29 cellular contexts compared by ENCODE assay signal in genomic region chr17:74472890-74473289, GRCh38. TPM values are rescaled to one million over a fixed set of nuclear protein-coding genes. Genes with fewer than 3 reads are reported as not detected.
A peak's percentile ranks its signal among the peaks of the same experiment; 100 is the strongest.
DNase-seq lines count a peak whose midpoint lies in the region; ATAC-seq, FAIRE-seq and TF ChIP-seq lines count a peak whose summit lies in the region.
"Had no signal": no experiment of that assay in that cellular context is flagged by ENCODE, and none has a peak within 500 bp of the region (broad histone marks: within the 10 kb centered on the region; RNA-seq: fewer than 3 reads in every experiment).

No MANE protein-coding gene starts in this region.

- RAD21 ChIA-PET in GM12878 (lab: Charles Lee; ENCODE audit: unreplicated experiment): interaction anchor here (1.3 to 3.1 kb wide), 2 partner anchors 13 to 18 kb away, joined by 3 to 9 read pairs; no protein-coding TSS in a partner anchor

- FAIRE-seq in GM12878 (lab: Jason Lieb, UNC) (no peak), GM12892 (lab: Jason Lieb, UNC) (no peak)
- FAIRE-seq: GM12891, HepG2, K562 had no signal

- no peak for ATAC-seq in GM12878
- ATAC-seq: HepG2, K562, PC-3 had no signal

- H3K4me3 ChIP-seq in BLaER1 (no peak overlapping the region), GM12878 (no peak overlapping the region; the same call in 1 of the 2 replicates), neural progenitor cell (no peak overlapping the region)
- H3K4me3 ChIP-seq: K562 had no signal

- in situ Hi-C loops in GM12878 (cut with MboI): no loop called here

- H3K9ac ChIP-seq in BLaER1 (no peak overlapping the region), GM12878 (ENCODE audit: control insufficient read depth, insufficient read depth, low read length) (no peak overlapping the region), neural progenitor cell (no peak overlapping the region)

- TF ChIP-seq RAD21 in GM12878 (IDR thresholded peaks at IDR 0.05; ENCODE audit: insufficient read depth, low read depth, low read length): no peak

- SMC1A ChIA-PET in GM12878 (lab: Charles Lee; ENCODE audit: uncharacterized antibody, unreplicated experiment): interaction anchor here (2.7 to 2.9 kb wide), 2 partner anchors 8 to 24 kb away, joined by 9 read pairs; no protein-coding TSS in a partner anchor

- CTCF ChIA-PET in GM12878 (lab: Yijun Ruan, JAX): interaction anchor here (1.0 to 6.5 kb wide), 4 partner anchors 12 to 104 kb away, joined by 3 to 50 read pairs (median 6); no protein-coding TSS in a partner anchor

- H3K4me1 ChIP-seq in BLaER1 (peaks cover 25% of the 10 kb centered on the region), GM12878 (ENCODE audit: control insufficient read depth, insufficient read depth, low read length) (peaks cover 4% of the 10 kb centered on the region), neural progenitor cell (no peaks in the 10 kb centered on the region)

- BruUV-seq in GM12878 (replicated peaks; lab: Mats Ljungman, UMichigan): no TSS peak

- peaks cover 17% of the 10 kb centered on the region for H3K27me3 Mint-ChIP-seq in neural progenitor cell (ENCODE audit: insufficient read depth, low read depth)
- no peaks in the 10 kb centered on the region; the same call in 1 of the 2 replicates for H3K27me3 Mint-ChIP-seq in HFFc6 (ENCODE audit: insufficient read depth)

- DNase-seq in GM12878 (ENCODE audit: low read depth, low spot score): no peak
- no peak for DNase-seq in neural progenitor cell (ENCODE audit: low spot score)
- no peak for DNase-seq in cardiac septum (ENCODE audit: low spot score)
- DNase-seq in GM12892 (ENCODE audit: insufficient read length): no peak
- no peak for DNase-seq in HFFc6
- DNase-seq: AML-193, COR-L47, DMS 273 treated with DMSO at 0.1 percent for 48 hours, DMS79 treated with DMSO at 0.1 percent for 48 hours, H9, NCI-H1092, NCI-H1436, NCI-H187 treated with DMSO at 0.1 percent for 48 hours, NCI-H2107, NCI-H446 treated with DMSO at 0.1 percent for 48 hours, NCI-H526 treated with DMSO at 0.1 percent for 48 hours, PC-3, Right ventricle myocardium superior had no signal

- intact Hi-C loops in GM12878 (cut with micrococcal nuclease; ENCODE audit: unreplicated experiment): no loop called here
- intact Hi-C loops in cardiac septum (cut with DNase I): no loop called here

- peaks cover 7% of the 10 kb centered on the region; the same call in 1 of the 2 replicates for H3K27me3 ChIP-seq in BLaER1
- no peaks in the 10 kb centered on the region for H3K27me3 ChIP-seq in GM12878 (replicated peaks in 1 of 2; ENCODE audit: control insufficient read depth in 2 of 2, insufficient read depth in 2 of 2, low read length in 1 of 2)
- no peaks in the 10 kb centered on the region for H3K27me3 ChIP-seq in neural progenitor cell

- H3K79me2 ChIP-seq in GM12878 (ENCODE audit: control insufficient read depth, insufficient read depth, low read length): peaks cover 72% of the 10 kb centered on the region
- no peaks in the 10 kb centered on the region for H3K79me2 ChIP-seq in neural progenitor cell (ENCODE audit: low read depth)

- peaks cover 17% of the 10 kb centered on the region for H3K9me3 ChIP-seq in BLaER1
- H3K9me3 ChIP-seq in KOPT-K1 (ENCODE audit: insufficient read depth, low read length, poor library complexity, severe bottlenecking): peaks cover 24% of the 10 kb centered on the region
- peaks cover 6% of the 10 kb centered on the region; the same call in 2 of the 3 replicates for H3K9me3 ChIP-seq in GM12878 (replicated peaks; ENCODE audit: control insufficient read depth, insufficient read depth, low read length)
- H3K9me3 ChIP-seq in neural progenitor cell (ENCODE audit: low read depth): no peaks in the 10 kb centered on the region

- TF ChIP-seq POLR2A in GM12878 (IDR thresholded peaks at IDR 0.05; ENCODE audit: low read depth, low read length) (no peak), GM12892 (IDR thresholded peaks at IDR 0.05; ENCODE audit: low read depth, low read length) (no peak)

- H2AFZ ChIP-seq in GM12878 (ENCODE audit: control insufficient read depth, low read depth, low read length) (no peak overlapping the region), neural progenitor cell (replicated peaks) (no peak overlapping the region)

- H3K27ac ChIP-seq in BLaER1: no peak overlapping the region
- peak overlapping the region; percentile 75 for H3K27ac ChIP-seq in KOPT-K1 (ENCODE audit: low read depth, low read length, poor library complexity, severe bottlenecking)
- H3K27ac ChIP-seq in GM12878 (ENCODE audit: control insufficient read depth, insufficient read depth): no peak overlapping the region
- no peak overlapping the region for H3K27ac ChIP-seq in neural progenitor cell
- H3K27ac ChIP-seq: HL-60 had no signal

- no peak for TF ChIP-seq CTCF in GM12878 (IDR thresholded peaks at IDR 0.05 in 2 of 3, conservative IDR thresholded peaks at IDR 0.05 in 1 of 3; ENCODE audit: control insufficient read depth in 2 of 3, extremely low read depth in 1 of 3, insufficient read depth in 1 of 3, low read depth in 3 of 3, low read length in 3 of 3)
- no peak for TF ChIP-seq CTCF in neural progenitor cell (IDR thresholded peaks at IDR 0.05)
- no peak for TF ChIP-seq CTCF in HFFc6 (IDR thresholded peaks at IDR 0.05)

- peak overlapping the region; percentile 66 for H3K27ac Mint-ChIP-seq in neural progenitor cell
- no peak overlapping the region for H3K27ac Mint-ChIP-seq in HFFc6
- H3K27ac Mint-ChIP-seq: H9 had no signal

- H3K4me2 ChIP-seq in BLaER1 (peak overlapping the region; percentile 32; the same call in 1 of the 2 replicates), GM12878 (ENCODE audit: control insufficient read depth, insufficient read depth) (peak overlapping the region; percentile 13; the same call in 1 of the 2 replicates), neural progenitor cell (no peak overlapping the region)

- H3K9me3 Mint-ChIP-seq in neural progenitor cell (peaks cover 9% of the 10 kb centered on the region), HFFc6 (peaks cover 71% of the 10 kb centered on the region)

- H4K20me1 ChIP-seq in BLaER1 (no peaks in the 10 kb centered on the region), GM12878 (ENCODE audit: control insufficient read depth, insufficient read depth) (peaks cover 6% of the 10 kb centered on the region; the same call in 1 of the 2 replicates), neural progenitor cell (ENCODE audit: low read depth) (no peaks in the 10 kb centered on the region)

- TF ChIP-seq EP300 in GM12878 (IDR thresholded peaks at IDR 0.05; ENCODE audit: borderline replicate concordance in 1 of 2, control insufficient read depth in 1 of 2, low read depth in 2 of 2, low read length in 2 of 2): no peak

- no peak overlapping the region for H3K4me3 Mint-ChIP-seq in neural progenitor cell
- no peak overlapping the region for H3K4me3 Mint-ChIP-seq in HFFc6
- H3K4me3 Mint-ChIP-seq: CD14-positive monocyte, H9 had no signal

- H3K36me3 Mint-ChIP-seq in neural progenitor cell: no peaks in the 10 kb centered on the region
- H3K36me3 Mint-ChIP-seq in HFFc6 (ENCODE audit: low read depth): no peaks in the 10 kb centered on the region

- H3K36me3 ChIP-seq in BLaER1: no peaks in the 10 kb centered on the region
- peaks cover 27% of the 10 kb centered on the region for H3K36me3 ChIP-seq in KOPT-K1 (ENCODE audit: insufficient read depth, low read length)
- H3K36me3 ChIP-seq in GM12878 (ENCODE audit: control insufficient read depth in 2 of 2, insufficient read depth in 2 of 2, low read length in 1 of 2): peaks cover 24 to 32% of the 10 kb centered on the region in 2 experiments
- H3K36me3 ChIP-seq in neural progenitor cell: no peaks in the 10 kb centered on the region

- H3F3A ChIP-seq in neural progenitor cell (ENCODE audit: low read depth): no peaks in the 10 kb centered on the region

- POLR2A ChIA-PET in GM12878 (lab: Charles Lee): interaction anchor here (1.3 kb wide), 1 partner anchor 15 kb away, joined by 3 read pairs; no protein-coding TSS in a partner anchor

- 67% methylated on average over 4 of the region's 4 CpGs for WGBS in GM12878 (ENCODE audit: insufficient coverage, insufficient replicate concordance, low lambda C conversion rate, missing lambda C conversion rate)

- peaks cover 4% of the 10 kb centered on the region for H3K4me1 Mint-ChIP-seq in neural progenitor cell
- no peaks in the 10 kb centered on the region for H3K4me1 Mint-ChIP-seq in HFFc6 (ENCODE audit: low read depth)

RNA-seq across cellular contexts. Expression of gene CD300A, which starts 6.5 kb away (rescaled TPM):
- 149 and 159 TPM in 2 replicates for total RNA-seq in GM12878 (2013; cell fraction: nucleolus; rRNA removed)
- 45.7 and 49.3 TPM in 2 replicates for total RNA-seq in GM12878 (2014; rRNA removed)
- 36.1 and 37.5 TPM in 2 replicates for total RNA-seq in GM12878 (2014; rRNA removed; fragmentation: Illumina TruSeq; extraction: Trizol)
- total RNA-seq in GM12878 (2021): 36.1 and 36.2 TPM in 2 replicates
- polyA plus RNA-seq in GM12878 (2011; ENCODE audit: low read depth): 34.4 TPM
- 102 and 128 TPM in 2 replicates for polyA plus RNA-seq in GM12878 (2011; rRNA removed)
- 130 and 145 TPM in 2 replicates for polyA plus RNA-seq in GM12878 (2011; cell fraction: cytosol; rRNA removed)
- 95.3 and 166 TPM in 2 replicates for polyA plus RNA-seq in GM12878 (2011; cell fraction: nucleus; rRNA removed)
- 54.0 and 88.0 TPM in 2 replicates for polyA plus RNA-seq in GM12878 (2012)
- 23.1 and 40.5 TPM in 2 replicates for polyA plus RNA-seq in GM12878 (2014; fragmentation: Illumina TruSeq; extraction: Trizol)
- polyA plus RNA-seq in GM12878 (2014; fragmentation: Nextera tagmentation; extraction: Ambion mirVana): 10 to 100 TPM; 10.6 to 12.1 TPM
- 42.7 and 46.9 TPM in 2 replicates for polyA plus RNA-seq in GM12878 (2014; rRNA removed)
- polyA plus RNA-seq in GM12878 (2016; fragmentation: Nextera tagmentation; extraction: Ambion mirVana): 10 to 100 TPM; 28.6 to 32.1 TPM
- 88.1 and 138 TPM in 2 replicates for polyA minus RNA-seq in GM12878 (2011; rRNA and poly(A)+ RNA removed)
- 22.6 and 26.3 TPM in 2 replicates for polyA minus RNA-seq in GM12878 (2011; cell fraction: cytosol; rRNA and poly(A)+ RNA removed)
- polyA minus RNA-seq in GM12878 (2011; cell fraction: nucleus; rRNA and poly(A)+ RNA removed): 20.8 and 25.6 TPM in 2 replicates
- 0.28 TPM in 1 of 2 replicates, not detected in the other for total RNA-seq in neural progenitor cell (ENCODE audit: low replicate concordance)
- 2.6 TPM for total RNA-seq in cardiac septum
- polyA plus RNA-seq in GM12892 (2012; ENCODE audit: missing spikeins): 70.3 TPM
- total RNA-seq in HFFc6 (2021; fragmentation: NEBNext Ultra II Directional; extraction: Animal tissue kit (Norgen Biotek cat#: 25700)): not detected
- total RNA-seq: A172, H9, HepG2, HT-29, PC-3, RPMI7951 had no signal
- polyA plus RNA-seq: AG04450, HepG2 had no signal

RNA-seq across cellular contexts. Expression of gene GPRC5C, which starts 41.0 kb away (rescaled TPM):
- total RNA-seq in GM12878 (2013; cell fraction: nucleolus; rRNA removed): 3.2 and 3.6 TPM in 2 replicates
- 0.16 and 0.73 TPM in 2 replicates for total RNA-seq in GM12878 (2014; rRNA removed)
- total RNA-seq in GM12878 (2014; rRNA removed; fragmentation: Illumina TruSeq; extraction: Trizol): 0.28 and 0.31 TPM in 2 replicates
- total RNA-seq in GM12878 (2021): 0.36 and 0.58 TPM in 2 replicates
- polyA plus RNA-seq in GM12878 (2011; ENCODE audit: low read depth): 0.91 TPM
- 0.26 and 1.3 TPM in 2 replicates for polyA plus RNA-seq in GM12878 (2011; rRNA removed)
- polyA plus RNA-seq in GM12878 (2011; cell fraction: cytosol; rRNA removed): 1.2 and 1.5 TPM in 2 replicates
- polyA plus RNA-seq in GM12878 (2011; cell fraction: nucleus; rRNA removed): 1.7 and 2.8 TPM in 2 replicates
- 1.9 and 2.1 TPM in 2 replicates for polyA plus RNA-seq in GM12878 (2012)
- 0.35 TPM in 1 of 2 replicates, not detected in the other for polyA plus RNA-seq in GM12878 (2014; fragmentation: Illumina TruSeq; extraction: Trizol)
- under 1 TPM in 1 of 2 experiments, not detected in 1; 0.04 TPM for polyA plus RNA-seq in GM12878 (2014; fragmentation: Nextera tagmentation; extraction: Ambion mirVana)
- 0.14 and 0.66 TPM in 2 replicates for polyA plus RNA-seq in GM12878 (2014; rRNA removed)
- polyA plus RNA-seq in GM12878 (2016; fragmentation: Nextera tagmentation; extraction: Ambion mirVana): under 1 TPM in 1 of 2 experiments, not detected in 1; 0.96 TPM
- polyA minus RNA-seq in GM12878 (2011; rRNA and poly(A)+ RNA removed): 0.37 and 1.3 TPM in 2 replicates
- 0.67 and 1.0 TPM in 2 replicates for polyA minus RNA-seq in GM12878 (2011; cell fraction: cytosol; rRNA and poly(A)+ RNA removed)
- 0.48 and 1.2 TPM in 2 replicates for polyA minus RNA-seq in GM12878 (2011; cell fraction: nucleus; rRNA and poly(A)+ RNA removed)
- total RNA-seq in neural progenitor cell (ENCODE audit: low replicate concordance): 13.5 and 42.0 TPM in 2 replicates
- 31.7 TPM for total RNA-seq in cardiac septum
- 0.53 TPM for polyA plus RNA-seq in GM12892 (2012; ENCODE audit: missing spikeins)
- total RNA-seq in HFFc6 (2021; fragmentation: NEBNext Ultra II Directional; extraction: Animal tissue kit (Norgen Biotek cat#: 25700)): not detected

RNA-seq across cellular contexts. Expression of gene CD300LB, which starts 58.4 kb away (rescaled TPM):
- 0.38 and 0.47 TPM in 2 replicates for total RNA-seq in GM12878 (2013; cell fraction: nucleolus; rRNA removed)
- total RNA-seq in GM12878 (2014; rRNA removed): 0.38 and 0.56 TPM in 2 replicates
- total RNA-seq in GM12878 (2014; rRNA removed; fragmentation: Illumina TruSeq; extraction: Trizol): 0.14 and 0.27 TPM in 2 replicates
- total RNA-seq in GM12878 (2021): 0.08 and 0.23 TPM in 2 replicates
- 0.10 TPM for polyA plus RNA-seq in GM12878 (2011; ENCODE audit: low read depth)
- 0.56 and 0.57 TPM in 2 replicates for polyA plus RNA-seq in GM12878 (2011; rRNA removed)
- polyA plus RNA-seq in GM12878 (2011; cell fraction: cytosol; rRNA removed): 0.90 and 1.0 TPM in 2 replicates
- 0.41 and 0.60 TPM in 2 replicates for polyA plus RNA-seq in GM12878 (2011; cell fraction: nucleus; rRNA removed)
- 0.29 and 0.30 TPM in 2 replicates for polyA plus RNA-seq in GM12878 (2012)
- 0.17 and 0.24 TPM in 2 replicates for polyA plus RNA-seq in GM12878 (2014; fragmentation: Illumina TruSeq; extraction: Trizol)
- not detected for polyA plus RNA-seq in GM12878 (2014; fragmentation: Nextera tagmentation; extraction: Ambion mirVana)
- 0.08 and 0.15 TPM in 2 replicates for polyA plus RNA-seq in GM12878 (2014; rRNA removed)
- not detected for polyA plus RNA-seq in GM12878 (2016; fragmentation: Nextera tagmentation; extraction: Ambion mirVana)
- polyA minus RNA-seq in GM12878 (2011; rRNA and poly(A)+ RNA removed): 0.57 and 0.59 TPM in 2 replicates
- not detected in 2 replicates for polyA minus RNA-seq in GM12878 (2011; cell fraction: cytosol; rRNA and poly(A)+ RNA removed)
- polyA minus RNA-seq in GM12878 (2011; cell fraction: nucleus; rRNA and poly(A)+ RNA removed): 0.24 and 0.29 TPM in 2 replicates
- total RNA-seq in neural progenitor cell (ENCODE audit: low replicate concordance): not detected in 2 replicates
- not detected for total RNA-seq in cardiac septum
- 0.74 TPM for polyA plus RNA-seq in GM12892 (2012; ENCODE audit: missing spikeins)
- not detected for total RNA-seq in HFFc6 (2021; fragmentation: NEBNext Ultra II Directional; extraction: Animal tissue kit (Norgen Biotek cat#: 25700))
- total RNA-seq: A172, H9, HepG2, HT-29, K562, PC-3, RPMI7951 had no signal
- polyA plus RNA-seq: AG04450, HepG2, K562 had no signal

Comparison
In these comparisons a context has a peak if more than half of its experiments do, and no peak if none do; other contexts are left out.
1. RNA of gene CD300A, which starts 6.5 kb away (total RNA-seq): 36.1 to 159 TPM in GM12878; 2.6 TPM in cardiac septum (single experiment), 0.28 TPM in neural progenitor cell and not detected in HFFc6; every median in the first group is over 10 times any median in the second.